ENCODE assay signal across 15 cellular contexts in the genomic region with DNA sequence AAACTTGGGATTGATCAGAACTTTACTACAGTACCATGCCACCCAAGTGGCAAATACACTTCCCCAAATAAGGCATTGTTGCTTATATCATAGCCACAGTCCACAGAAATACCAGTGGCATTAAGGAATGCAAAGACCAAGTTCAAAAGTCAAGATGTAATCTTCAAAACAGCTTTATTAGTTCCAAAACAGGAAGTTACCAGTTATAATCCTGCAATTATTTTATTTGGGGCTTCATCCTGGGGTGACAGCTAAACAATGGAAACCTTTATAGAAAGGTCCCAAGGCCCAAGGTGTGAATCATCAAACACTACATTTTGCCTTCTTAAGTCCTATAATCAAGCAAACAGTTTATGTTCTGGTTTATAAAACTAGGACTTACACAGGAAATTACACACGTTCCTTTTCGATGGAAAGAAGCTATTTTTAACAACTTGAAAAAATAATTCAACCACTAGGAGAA. TPM values are rescaled to one million over a fixed set of nuclear protein-coding genes. Genes with fewer than 3 reads are reported as not detected.
DNase-seq lines count a peak whose midpoint lies in the region; ATAC-seq and TF ChIP-seq lines count a peak whose summit lies in the region.
"Had no signal": no experiment of that assay in that cellular context is flagged by ENCODE, and none has a peak within 500 bp of the region (broad histone marks: within the 10 kb centered on the region; RNA-seq: fewer than 3 reads in every experiment).

No MANE protein-coding gene starts in this region.

- no peaks in the 10 kb centered on the region for H3K36me3 Mint-ChIP-seq in neural progenitor cell

- CTCF ChIA-PET in AG04449 (lab: Yijun Ruan, JAX) = interaction anchor here (1.1 to 1.7 kb wide), 3 partner anchors 8 to 31 kb away, joined by 4 to 11 read pairs (median 4); partner anchors contain the start of gene RNF7

- no peaks in the 10 kb centered on the region for H3K9me3 ChIP-seq in neural progenitor cell (ENCODE audit: low read depth)

- no peak overlapping the region for H3K4me2 ChIP-seq in neural progenitor cell
- H3K4me2 ChIP-seq: KMS-11 had no signal

- H3K9ac ChIP-seq in neural progenitor cell = no peak overlapping the region
- H3K9ac ChIP-seq: KMS-11 had no signal

- no peaks in the 10 kb centered on the region for H3K36me3 ChIP-seq in brain microvascular endothelial cell (replicated peaks)
- no peaks in the 10 kb centered on the region for H3K36me3 ChIP-seq in neural progenitor cell

- no peak overlapping the region for H3K4me3 Mint-ChIP-seq in neural progenitor cell
- H3K4me3 Mint-ChIP-seq: activated T-helper 17 cell treated with anti-CD3 and anti-CD28 coated beads, Interleukin-2, amount 50 U/mL, for 72 hours had no signal

- peak overlapping the region; percentile 34 for H3K27ac ChIP-seq in brain microvascular endothelial cell
- H3K27ac ChIP-seq in neural progenitor cell = no peak overlapping the region
- H3K27ac ChIP-seq: KMS-11 had no signal

- H3K4me1 Mint-ChIP-seq in neural progenitor cell = no peaks in the 10 kb centered on the region
- H3K4me1 Mint-ChIP-seq: activated T-helper 17 cell treated with anti-CD3 and anti-CD28 coated beads, Interleukin-2, amount 50 U/mL, for 72 hours had no signal

- TF ChIP-seq CTCF in AG04449 (IDR thresholded peaks at IDR 0.05; ENCODE audit: insufficient read depth, low read length, missing control alignments) (no peak), brain microvascular endothelial cell (IDR thresholded peaks at IDR 0.05; ENCODE audit: low read depth, low read length, missing control alignments) (no peak), neural progenitor cell (IDR thresholded peaks at IDR 0.05) (no peak)

- H3K27me3 ChIP-seq in brain microvascular endothelial cell (replicated peaks) (no peaks in the 10 kb centered on the region), neural progenitor cell (no peaks in the 10 kb centered on the region)

- in situ Hi-C loops in brain microvascular endothelial cell (cut with HindIII; ENCODE audit: low pct_ligation_motif_present, low sequenced_read_pairs) = no loop called here

- H2AFZ ChIP-seq in neural progenitor cell (replicated peaks) = no peak overlapping the region

- H4K20me1 ChIP-seq in neural progenitor cell (ENCODE audit: low read depth) = no peaks in the 10 kb centered on the region

- peaks cover 2% of the 10 kb centered on the region for H3K27me3 Mint-ChIP-seq in neural progenitor cell (ENCODE audit: insufficient read depth, low read depth)
- H3K27me3 Mint-ChIP-seq: activated T-helper 17 cell treated with anti-CD3 and anti-CD28 coated beads, Interleukin-2, amount 50 U/mL, for 72 hours had no signal

- H3K79me2 ChIP-seq in neural progenitor cell (ENCODE audit: low read depth) = no peaks in the 10 kb centered on the region

- H3K9me3 Mint-ChIP-seq in neural progenitor cell = no peaks in the 10 kb centered on the region
- H3K9me3 Mint-ChIP-seq: activated T-helper 17 cell treated with anti-CD3 and anti-CD28 coated beads, Interleukin-2, amount 50 U/mL, for 72 hours had no signal

- no peaks in the 10 kb centered on the region for H3K4me1 ChIP-seq in neural progenitor cell

- H3K4me3 ChIP-seq in AG04449 (ENCODE audit: low read depth, low read length) = no peak overlapping the region
- no peak overlapping the region for H3K4me3 ChIP-seq in brain microvascular endothelial cell (ENCODE audit: low read depth, low read length)
- H3K4me3 ChIP-seq in neural progenitor cell = no peak overlapping the region

- DNase-seq in AG04449 (ENCODE audit: low read depth, low spot score) (peak; percentile 57), HT-29 (ENCODE audit: low spot score) (peak; percentile 81), brain microvascular endothelial cell (no peak), myocyte (ENCODE audit: low read depth) (peak; percentile 25), HuH-7.5 (ENCODE audit: low spot score) (no peak), neural progenitor cell (ENCODE audit: low spot score) (no peak), NCI-H510A (lab: John Stamatoyannopoulos, UW) (no peak)
- DNase-seq: NCI-H1930, NCI-H748 treated with DMSO at 0.1 percent for 48 hours, T1000, trophoblast cell had no signal

- H3K27ac Mint-ChIP-seq in neural progenitor cell = no peak overlapping the region
- H3K27ac Mint-ChIP-seq: activated T-helper 17 cell treated with anti-CD3 and anti-CD28 coated beads, Interleukin-2, amount 50 U/mL, for 72 hours had no signal

- ATAC-seq in GM19324 (IDR thresholded peaks at IDR 0.05; ENCODE audit: low FRiP score, unreplicated experiment) = no peak
- ATAC-seq: activated T-helper 17 cell treated with anti-CD3 and anti-CD28 coated beads, Interleukin-2, amount 50 U/mL, for 72 hours had no signal

- H3F3A ChIP-seq in neural progenitor cell (ENCODE audit: low read depth) = no peaks in the 10 kb centered on the region

- POLR2A ChIA-PET in AG04449 (lab: Yijun Ruan, JAX) = no interaction called here

RNA-seq across cellular contexts. Expression of gene RNF7, which starts 30.3 kb away (rescaled TPM):
- 27.7 and 28.8 TPM in 2 replicates for total RNA-seq in HT-29 (2014; rRNA removed; shearing (Covaris generic))
- total RNA-seq in myocyte (139 and 146 TPM in 2 replicates), neural progenitor cell (ENCODE audit: low replicate concordance) (105 and 114 TPM in 2 replicates)
- polyA plus RNA-seq in myocyte (2012) = 155 TPM

RNA-seq across cellular contexts. Expression of gene GRK7, which starts 55.4 kb away (rescaled TPM):
- 0.03 TPM in 1 of 2 replicates, not detected in the other for total RNA-seq in HT-29 (2014; rRNA removed; shearing (Covaris generic))
- total RNA-seq in myocyte (0.05 and 0.08 TPM in 2 replicates), neural progenitor cell (ENCODE audit: low replicate concordance) (0.03 TPM in 1 of 2 replicates, not detected in the other)
- not detected for polyA plus RNA-seq in myocyte (2012)
- total RNA-seq: bronchial epithelial cell had no signal

Comparison
In these comparisons a context has a peak if more than half of its experiments do, and no peak if none do; other contexts are left out.
1. DNase-seq: peak in AG04449 (single experiment), HT-29 (single experiment) and myocyte (single experiment); none in brain microvascular endothelial cell (single experiment), HuH-7.5 (single experiment), neural progenitor cell (single experiment) and NCI-H510A (single experiment).